In genomic region chr16:54312502-54312991, GRCh38 we compare ENCODE assay signal across 2 cellular contexts.
TF ChIP-seq lines count a peak whose summit lies in the region.

No MANE protein-coding gene starts in this region.

TF ChIP-seq in HEK293, 187 proteins besides CTCF, POLR2A, EP300 and RAD21:
- TF ChIP-seq ZNF266 (tag by site-specific recombination; IDR thresholded peaks at IDR 0.05; ENCODE audit: low read depth) (no peak), ZNF610 (tag by site-specific recombination; IDR thresholded peaks at IDR 0.05; ENCODE audit: borderline replicate concordance) (peak; percentile 98)

TF ChIP-seq in H1, 55 proteins besides CTCF, POLR2A, EP300 and RAD21:
- TF ChIP-seq MAX (IDR thresholded peaks at IDR 0.05) (no peak), BCL11A (IDR thresholded peaks at IDR 0.05; ENCODE audit: low read depth in 2 of 2, low read length in 2 of 2) (no peak), CBX8 (IDR thresholded peaks at IDR 0.05; ENCODE audit: borderline replicate concordance, low read depth, low read length) (no peak), NRF1 (IDR thresholded peaks at IDR 0.05; ENCODE audit: low read depth, low read length) (no peak), TAF7 (optimal IDR thresholded peaks at IDR 0.05; ENCODE audit: borderline replicate concordance, low read depth, low read length) (no peak), RBBP5 (IDR thresholded peaks at IDR 0.05; ENCODE audit: borderline replicate concordance, low read depth, low read length) (no peak), BRCA1 (IDR thresholded peaks at IDR 0.05; ENCODE audit: low read depth, low read length) (no peak), SRF (IDR thresholded peaks at IDR 0.05; ENCODE audit: low read depth, low read length) (no peak), NANOG (IDR thresholded peaks at IDR 0.05; ENCODE audit: insufficient read depth, low read depth, low read length, poor library complexity, severe bottlenecking) (no peak), SUZ12 (IDR thresholded peaks at IDR 0.05; ENCODE audit: low read length) (no peak), CREB1 (IDR thresholded peaks at IDR 0.05) (no peak), TAF1 (IDR thresholded peaks at IDR 0.05; ENCODE audit: low read depth, low read length) (no peak), EZH2 (IDR thresholded peaks at IDR 0.05; ENCODE audit: low read depth, low read length, severe bottlenecking) (no peak), BACH1 (IDR thresholded peaks at IDR 0.05; ENCODE audit: low read length) (no peak), ASH2L (IDR thresholded peaks at IDR 0.05; ENCODE audit: low read length) (no peak), KDM4A (IDR thresholded peaks at IDR 0.05; ENCODE audit: low read depth, low read length, severe bottlenecking) (no peak), ZNF274 (IDR thresholded peaks at IDR 0.05; ENCODE audit: borderline replicate concordance, extremely low read depth, low read length) (no peak), GABPA (IDR thresholded peaks at IDR 0.05; ENCODE audit: borderline replicate concordance, insufficient read depth, low read length) (no peak), KDM1A (IDR thresholded peaks at IDR 0.05; ENCODE audit: borderline replicate concordance, low read length) (no peak), SAP30 (IDR thresholded peaks at IDR 0.05; ENCODE audit: insufficient read depth, insufficient replicate concordance, low read length) (no peak)
